1 cellular context compared by ENCODE assay signal in genomic region chr4:172411180-172411579, GRCh38.
TF ChIP-seq lines count a peak whose summit lies in the region.

No MANE protein-coding gene starts in this region.

TF ChIP-seq in SK-N-SH treated with all-trans-retinoic acid at 6 μM for 48 hours, 23 proteins besides CTCF, POLR2A, EP300 and RAD21 (continued from another document):
- TF ChIP-seq PATZ1 (CRISPR knock-in tag; IDR thresholded peaks at IDR 0.05; ENCODE audit: borderline replicate concordance) (peak; percentile 98), ISL1 (CRISPR knock-in tag; IDR thresholded peaks at IDR 0.05) (peak; percentile 100)
